ENCODE assay signal across 17 cellular contexts in genomic region chr3:63990204-63990603, GRCh38.
"Had no signal": no experiment of that assay in that cellular context is flagged by ENCODE, and none has a peak within 500 bp of the region (broad histone marks: within the 10 kb centered on the region; RNA-seq: fewer than 3 reads in every experiment).

No MANE protein-coding gene starts in this region.

- H3K27ac ChIP-seq: coronary artery, foreskin keratinocyte, neural progenitor cell, suprapubic skin had no signal

- H3K9me3 ChIP-seq: suprapubic skin had no signal

- DNase-seq: activated CD4-positive, alpha-beta T cell treated with anti-CD3 and anti-CD28 coated beads, Interleukin-2, amount 50 U/mL, for 48 hours; activated CD8-positive, alpha-beta memory T cell treated with anti-CD3 and anti-CD28 coated beads, Interleukin-2, amount 50 U/mL, for 4 hours; activated naive CD4-positive, alpha-beta T cell treated with Interleukin-2 at 50 U/mL for 16 hours; amniotic stem cell; central memory CD4-positive, alpha-beta T cell; effector CD4-positive, alpha-beta T cell; foreskin keratinocyte; glutamatergic neuron; kidney glomerular epithelial cell; mesendoderm; stimulated activated CD4-positive, alpha-beta T cell treated with anti-CD3 and anti-CD28 coated beads, Interleukin-12 subunit alpha, Interleukin-12 subunit beta, amount 100 ng/mL, for 4 hours; stimulated activated naive CD4-positive, alpha-beta T cell; T-helper 9 cell had no signal

- H3K4me1 ChIP-seq: suprapubic skin had no signal

- ATAC-seq: foreskin keratinocyte had no signal

- H3K27me3 ChIP-seq: foreskin keratinocyte, neural progenitor cell, suprapubic skin had no signal

- H3K4me3 Mint-ChIP-seq: neural progenitor cell, type B pancreatic cell had no signal

- H3K4me3 ChIP-seq: coronary artery, neural progenitor cell, suprapubic skin had no signal

- H3K27me3 Mint-ChIP-seq: type B pancreatic cell had no signal

- H3K27ac Mint-ChIP-seq: neural progenitor cell, type B pancreatic cell had no signal

- H3K9me3 Mint-ChIP-seq: neural progenitor cell, type B pancreatic cell had no signal
